Comparison of ENCODE assay signal across 10 cellular contexts in genomic region chr4:157217708-157218107, GRCh38.
DNase-seq lines count a peak whose midpoint lies in the region; ATAC-seq, FAIRE-seq and TF ChIP-seq lines count a peak whose summit lies in the region.
"Had no signal": no experiment of that assay in that cellular context is flagged by ENCODE, and none has a peak within 500 bp of the region (broad histone marks: within the 10 kb centered on the region; RNA-seq: fewer than 3 reads in every experiment).

No MANE protein-coding gene starts in this region.

- no peaks in the 10 kb centered on the region for H3K36me3 ChIP-seq in RWPE2 (ENCODE audit: low read depth)

- in situ Hi-C loops in GM13977 (cut with MboI; ENCODE audit: low pct_unique_long_range_greater_than_20kb, low sequenced_read_pairs, unreplicated experiment): loop anchor here (10.0 kb wide), 1 partner anchor 767 kb away; no protein-coding TSS in a partner anchor

- no peak overlapping the region for H3K27ac ChIP-seq in RWPE2 (ENCODE audit: poor library complexity, severe bottlenecking)

- H3K9me3 ChIP-seq in RWPE2 (ENCODE audit: severe bottlenecking): no peaks in the 10 kb centered on the region

- ATAC-seq in RWPE2 (ENCODE audit: low read depth) (no peak), GM21528 (IDR thresholded peaks at IDR 0.05; ENCODE audit: low FRiP score, unreplicated experiment) (no peak), GM19328 (IDR thresholded peaks at IDR 0.05; ENCODE audit: unreplicated experiment) (no peak), GM19463 (IDR thresholded peaks at IDR 0.05; ENCODE audit: unreplicated experiment) (no peak)

- peak; percentile 94 for FAIRE-seq in A204.1 (lab: Jason Lieb, UNC)
- FAIRE-seq: GM18507 had no signal

- TF ChIP-seq CTCF in GM13977 (IDR thresholded peaks at IDR 0.05; ENCODE audit: extremely low read depth, insufficient read depth, missing control alignments) (peak; percentile 48), RWPE2 (IDR thresholded peaks at IDR 0.05; ENCODE audit: poor library complexity, severe bottlenecking) (peak; percentile 72)

- H3K4me1 ChIP-seq in RWPE2 (ENCODE audit: insufficient read depth, poor library complexity, severe bottlenecking): no peaks in the 10 kb centered on the region

- H3K4me3 ChIP-seq in RWPE2 (ENCODE audit: severe bottlenecking): no peak overlapping the region

- H3K27me3 ChIP-seq in RWPE2 (ENCODE audit: insufficient read depth, poor library complexity, severe bottlenecking): peaks cover 35% of the 10 kb centered on the region

- no peak for DNase-seq in GM13977 (ENCODE audit: low spot score)
- no peak for DNase-seq in RWPE2 (ENCODE audit: low spot score)
- DNase-seq in hepatic stellate cell (ENCODE audit: low spot score): peak; percentile 26
- DNase-seq in T-helper 9 cell: no peak
- DNase-seq: T1000 had no signal
